8 cellular contexts compared by ENCODE assay signal in genomic region chrX:103254171-103254824, GRCh38. TPM values are rescaled to one million over a fixed set of nuclear protein-coding genes. Genes with fewer than 3 reads are reported as not detected.
A peak's percentile ranks its signal among the peaks of the same experiment; 100 is the strongest.
DNase-seq lines count a peak whose midpoint lies in the region; ATAC-seq lines count a peak whose summit lies in the region.

No MANE protein-coding gene starts in this region.

- peaks cover 0 to 5% of the 10 kb centered on the region in 2 donors for H3K4me1 ChIP-seq in mucosa of rectum (ENCODE audit: control insufficient read depth in 2 of 2, insufficient read depth in 2 of 2, low read length in 2 of 2)

- H3K27me3 ChIP-seq in mucosa of rectum (ENCODE audit: control insufficient read depth in 2 of 2, insufficient read depth in 2 of 2, low read length in 2 of 2): peaks cover 4 to 6% of the 10 kb centered on the region in 2 donors

- DNase-seq in G401 (ENCODE audit: low spot score) (peak; percentile 75), H4 (ENCODE audit: low spot score) (peak; percentile 47), NCI-H1417 (lab: John Stamatoyannopoulos, UW) (peak in 2 of 3 experiments; percentile 81 to 91), substantia nigra (lab: John Stamatoyannopoulos, UW) (peak in 38 of 49 donors; percentile 0 to 65 (median 18)), cortex of kidney (lab: John Stamatoyannopoulos, UW) (no peak)
- peak; percentile 52 to 60 for DNase-seq in activated CD4-positive, alpha-beta T cell treated with anti-CD3 and anti-CD28 coated beads, Interleukin-2, amount 50 U/mL, for 48 hours

- ATAC-seq in esophagus mucosa: peak; percentile 37

- H3K9me3 ChIP-seq in mucosa of rectum (ENCODE audit: control insufficient read depth in 2 of 2, low read length in 2 of 2): no peaks in the 10 kb centered on the region

- H3K9ac ChIP-seq in mucosa of rectum (ENCODE audit: low read depth in 1 of 2, low read length in 2 of 2): peak overlapping the region; percentile 80 to 85

- H3K27ac ChIP-seq in mucosa of rectum (ENCODE audit: low read depth in 2 of 2, low read length in 2 of 2): peak overlapping the region; percentile 72 to 84
- H3K27ac ChIP-seq in substantia nigra (ENCODE audit: low read depth, low read length, poor library complexity, severe bottlenecking): peak overlapping the region; percentile 87

- in situ Hi-C loops in G401 (cut with HindIII; ENCODE audit: low sequenced_read_pairs): no loop called here

- H3K4me3 ChIP-seq in mucosa of rectum (ENCODE audit: low read length in 2 of 2): peak overlapping the region; percentile 72 to 92

- H3K36me3 ChIP-seq in mucosa of rectum (ENCODE audit: control insufficient read depth in 2 of 2, insufficient read depth in 2 of 2, low read length in 2 of 2): peaks cover 0 to 5% of the 10 kb centered on the region in 2 donors

RNA-seq across cellular contexts. Expression of gene TCEAL8, which starts 0.7 kb away (rescaled TPM):
- 128 and 162 TPM in 2 replicates for total RNA-seq in G401 (2014; rRNA removed; shearing (Covaris generic))
- 186 and 188 TPM in 2 replicates for total RNA-seq in H4 (2014; rRNA removed; shearing (Covaris generic))
- total RNA-seq in esophagus mucosa: 21.0 TPM

RNA-seq across cellular contexts. Expression of gene TCEAL5, which starts 22.3 kb away (rescaled TPM):
- total RNA-seq in G401 (2014; rRNA removed; shearing (Covaris generic)): not detected in 2 replicates
- total RNA-seq in H4 (2014; rRNA removed; shearing (Covaris generic)): not detected in 2 replicates
- not detected for total RNA-seq in esophagus mucosa

RNA-seq across cellular contexts. Expression of gene BEX4, which starts 39.4 kb away (rescaled TPM):
- 61.7 and 62.2 TPM in 2 replicates for total RNA-seq in G401 (2014; rRNA removed; shearing (Covaris generic))
- 0.27 and 0.68 TPM in 2 replicates for total RNA-seq in H4 (2014; rRNA removed; shearing (Covaris generic))
- 12.2 TPM for total RNA-seq in esophagus mucosa

RNA-seq across cellular contexts. Expression of gene BEX2, which starts 56.5 kb away (rescaled TPM):
- total RNA-seq in G401 (2014; rRNA removed; shearing (Covaris generic)): 101 and 163 TPM in 2 replicates
- 17.6 and 19.2 TPM in 2 replicates for total RNA-seq in H4 (2014; rRNA removed; shearing (Covaris generic))
- 5.2 TPM for total RNA-seq in esophagus mucosa
